Comparison of ENCODE assay signal across 29 cellular contexts in genomic region chrX:123728001-123728400, GRCh38. TPM values are rescaled to one million over a fixed set of nuclear protein-coding genes. Genes with fewer than 3 reads are reported as not detected.
A peak's percentile ranks its signal among the peaks of the same experiment; 100 is the strongest.
DNase-seq lines count a peak whose midpoint lies in the region; ATAC-seq, FAIRE-seq and TF ChIP-seq lines count a peak whose summit lies in the region.
"Had no signal": no experiment of that assay in that cellular context is flagged by ENCODE, and none has a peak within 500 bp of the region (broad histone marks: within the 10 kb centered on the region; RNA-seq: fewer than 3 reads in every experiment).

No MANE protein-coding gene starts in this region.

- SMC1A ChIA-PET in GM12878 (lab: Charles Lee; ENCODE audit: uncharacterized antibody, unreplicated experiment) = interaction anchor here (0.6 to 1.2 kb wide), 5 partner anchors 10 to 108 kb away, joined by 3 to 4 read pairs (median 3); no protein-coding TSS in a partner anchor

- in situ Hi-C loops in GM12878 (cut with MboI) = no loop called here

- peak overlapping the region; percentile 54 for H3K4me3 Mint-ChIP-seq in activated naive CD4-positive, alpha-beta T cell treated with anti-CD3 and anti-CD28 coated beads, Interleukin-2, amount 50 U/mL, for 24 hours
- H3K4me3 Mint-ChIP-seq in natural killer cell treated with Interleukin-12 subunit alpha and Interleukin-12 subunit beta and Interleukin-15 and Interleukin-18, amount 100 ng/mL, for 72 hours = peak overlapping the region; percentile 17

- no peaks in the 10 kb centered on the region for H3K4me1 ChIP-seq in GM12878 (ENCODE audit: control insufficient read depth, insufficient read depth, low read length)
- H3K4me1 ChIP-seq: body of pancreas, testis had no signal

- peaks cover 42% of the 10 kb centered on the region for H3K4me1 Mint-ChIP-seq in activated naive CD4-positive, alpha-beta T cell treated with anti-CD3 and anti-CD28 coated beads, Interleukin-2, amount 50 U/mL, for 24 hours
- peaks cover 16 to 25% of the 10 kb centered on the region in 2 donors for H3K4me1 Mint-ChIP-seq in natural killer cell treated with Interleukin-12 subunit alpha and Interleukin-12 subunit beta and Interleukin-15 and Interleukin-18, amount 100 ng/mL, for 72 hours (ENCODE audit: low read depth in 2 of 2)

- peaks cover 82% of the 10 kb centered on the region for H3K79me2 ChIP-seq in GM12878 (ENCODE audit: control insufficient read depth, insufficient read depth, low read length)

- no peak for ATAC-seq in GM12878
- ATAC-seq in natural killer cell treated with Interleukin-12 subunit alpha and Interleukin-12 subunit beta and Interleukin-15 and Interleukin-18, amount 100 ng/mL, for 72 hours = no peak
- no peak for ATAC-seq in HG03457 (IDR thresholded peaks at IDR 0.05; ENCODE audit: unreplicated experiment)
- no peak for ATAC-seq in HG03095 (IDR thresholded peaks at IDR 0.05; ENCODE audit: unreplicated experiment)
- ATAC-seq: activated naive CD4-positive, alpha-beta T cell treated with anti-CD3 and anti-CD28 coated beads, Interleukin-2, amount 50 U/mL, for 72 hours; body of pancreas; psoas muscle; stimulated activated naive B cell treated with anti-CD40 and anti-IgM and Interleukin-4, amounts not matched to agents 10 μg/mL and 1 μg/mL and 100 μg/mL, for 72 hours had no signal

- H3K9me3 ChIP-seq in GM12878 (replicated peaks; ENCODE audit: control insufficient read depth, insufficient read depth, low read length) = no peaks in the 10 kb centered on the region; the same call in 2 of the 3 replicates
- H3K9me3 ChIP-seq: body of pancreas, psoas muscle, testis had no signal

- H4K20me1 ChIP-seq in GM12878 (ENCODE audit: control insufficient read depth, insufficient read depth) = no peaks in the 10 kb centered on the region

- H3K9ac ChIP-seq in GM12878 (ENCODE audit: control insufficient read depth, insufficient read depth, low read length) = no peak overlapping the region
- H3K9ac ChIP-seq: GM23248 had no signal

- H3K4me3 ChIP-seq in GM12878 = 0 out of 2 replicates have a peak overlapping the region, but pooled peaks have one; percentile 2
- H3K4me3 ChIP-seq: body of pancreas, GM23248, psoas muscle, skin epidermis, testis had no signal

- H3K27ac ChIP-seq in GM12878 (ENCODE audit: control insufficient read depth, insufficient read depth) = no peak overlapping the region
- H3K27ac ChIP-seq: body of pancreas, GM23248, psoas muscle, SK-N-MC, skin epidermis, testis had no signal

- intact Hi-C loops in GM12878 (cut with micrococcal nuclease; ENCODE audit: unreplicated experiment) = no loop called here

- no peaks in the 10 kb centered on the region for H3K27me3 ChIP-seq in GM12878 (replicated peaks in 1 of 2; ENCODE audit: control insufficient read depth in 2 of 2, insufficient read depth in 2 of 2, low read length in 1 of 2)
- H3K27me3 ChIP-seq: body of pancreas, testis had no signal

- no peak for TF ChIP-seq POLR2A in GM12878 (IDR thresholded peaks at IDR 0.05; ENCODE audit: low read depth, low read length)

- TF ChIP-seq RAD21 in GM12878 (IDR thresholded peaks at IDR 0.05; ENCODE audit: insufficient read depth, low read depth, low read length) = no peak

- no peak for DNase-seq in activated naive CD4-positive, alpha-beta T cell (lab: John Stamatoyannopoulos, UW)
- DNase-seq in OCI-M1 (lab: John Stamatoyannopoulos, UW) (peak; percentile 48), GM12878 (ENCODE audit: low read depth, low spot score) (no peak), cerebellum (ENCODE audit: low spot score) (no peak)
- no peak for DNase-seq in natural killer cell treated with Interleukin-12 subunit alpha and Interleukin-12 subunit beta and Interleukin-15 and Interleukin-18, amount 100 ng/mL, for 72 hours (ENCODE audit: low spot score)
- DNase-seq: activated CD8-positive, alpha-beta memory T cell treated with anti-CD3 and anti-CD28 coated beads, Interleukin-2, amount 50 U/mL, for 4 hours; body of pancreas; CD4-positive, alpha-beta memory T cell; DMS153; glutamatergic neuron; GM23248; IMR-90; midbrain; MV-4-11; NCI-H187; NCI-H226; NCI-H82; psoas muscle; stimulated activated CD4-positive, alpha-beta T cell treated with anti-CD3 and anti-CD28 coated beads, Interleukin-2, amount 100 ng/mL, for 24 hours; stimulated activated naive B cell treated with anti-CD40 and anti-IgM and Interleukin-4, amounts not matched to agents 10 μg/mL and 1 μg/mL and 100 μg/mL, for 72 hours; testis had no signal

- H3K27ac Mint-ChIP-seq in activated naive CD4-positive, alpha-beta T cell treated with anti-CD3 and anti-CD28 coated beads, Interleukin-2, amount 50 U/mL, for 24 hours = no peak overlapping the region
- peak overlapping the region in 1 of 2 donors; percentile 58 for H3K27ac Mint-ChIP-seq in natural killer cell treated with Interleukin-12 subunit alpha and Interleukin-12 subunit beta and Interleukin-15 and Interleukin-18, amount 100 ng/mL, for 72 hours
- H3K27ac Mint-ChIP-seq: activated naive CD4-positive, alpha-beta T cell treated with anti-CD3 and anti-CD28 coated beads, Interleukin-2, amount 50 U/mL, for 72 hours; stimulated activated naive B cell treated with anti-CD40 and anti-IgM and Interleukin-4, amounts not matched to agents 10 μg/mL and 1 μg/mL and 100 μg/mL, for 72 hours had no signal

- CTCF ChIA-PET in GM12878 (lab: Yijun Ruan, JAX) = interaction anchor here (2.0 kb wide), 1 partner anchor 8 kb away, joined by 5 read pairs; no protein-coding TSS in a partner anchor

- no peaks in the 10 kb centered on the region for H3K27me3 Mint-ChIP-seq in activated naive CD4-positive, alpha-beta T cell treated with anti-CD3 and anti-CD28 coated beads, Interleukin-2, amount 50 U/mL, for 24 hours
- no peaks in the 10 kb centered on the region for H3K27me3 Mint-ChIP-seq in natural killer cell treated with Interleukin-12 subunit alpha and Interleukin-12 subunit beta and Interleukin-15 and Interleukin-18, amount 100 ng/mL, for 72 hours
- H3K27me3 Mint-ChIP-seq: CD4-positive, alpha-beta memory T cell; stimulated activated naive B cell treated with anti-CD40 and anti-IgM and Interleukin-4, amounts not matched to agents 10 μg/mL and 1 μg/mL and 100 μg/mL, for 72 hours had no signal

- TF ChIP-seq EP300 in GM12878 (IDR thresholded peaks at IDR 0.05; ENCODE audit: borderline replicate concordance in 1 of 2, control insufficient read depth in 1 of 2, low read depth in 2 of 2, low read length in 2 of 2) = no peak

- RAD21 ChIA-PET in GM12878 (lab: Charles Lee; ENCODE audit: unreplicated experiment) = interaction anchor here (1.2 kb wide), 1 partner anchor 10 kb away, joined by 3 read pairs; no protein-coding TSS in a partner anchor

- H3K36me3 Mint-ChIP-seq in activated naive CD4-positive, alpha-beta T cell treated with anti-CD3 and anti-CD28 coated beads, Interleukin-2, amount 50 U/mL, for 24 hours = no peaks in the 10 kb centered on the region
- H3K36me3 Mint-ChIP-seq in natural killer cell treated with Interleukin-12 subunit alpha and Interleukin-12 subunit beta and Interleukin-15 and Interleukin-18, amount 100 ng/mL, for 72 hours = peaks cover 6% of the 10 kb centered on the region

- no peak for FAIRE-seq in GM12878 (lab: Jason Lieb, UNC)
- FAIRE-seq: GM12892, RCC 7860 had no signal

- POLR2A ChIA-PET in GM12878 (lab: Charles Lee) = no interaction called here

- H3K9me3 Mint-ChIP-seq in activated naive CD4-positive, alpha-beta T cell treated with anti-CD3 and anti-CD28 coated beads, Interleukin-2, amount 50 U/mL, for 24 hours = no peaks in the 10 kb centered on the region
- H3K9me3 Mint-ChIP-seq in natural killer cell treated with Interleukin-12 subunit alpha and Interleukin-12 subunit beta and Interleukin-15 and Interleukin-18, amount 100 ng/mL, for 72 hours = no peaks in the 10 kb centered on the region
- H3K9me3 Mint-ChIP-seq: activated naive CD4-positive, alpha-beta T cell treated with anti-CD3 and anti-CD28 coated beads, Interleukin-2, amount 50 U/mL, for 72 hours; CD4-positive, alpha-beta memory T cell had no signal

- 65% methylated on average over 3 of the region's 3 CpGs for WGBS in GM12878 (ENCODE audit: insufficient coverage, insufficient replicate concordance, low lambda C conversion rate, missing lambda C conversion rate)

- BruUV-seq in GM12878 (replicated peaks; lab: Mats Ljungman, UMichigan) = no TSS peak

- no peak for TF ChIP-seq CTCF in GM12878 (IDR thresholded peaks at IDR 0.05 in 2 of 3, conservative IDR thresholded peaks at IDR 0.05 in 1 of 3; ENCODE audit: control insufficient read depth in 2 of 3, extremely low read depth in 1 of 3, insufficient read depth in 1 of 3, low read depth in 3 of 3, low read length in 3 of 3)

- no peaks in the 10 kb centered on the region for H3K36me3 ChIP-seq in GM12878 (ENCODE audit: control insufficient read depth in 2 of 2, insufficient read depth in 2 of 2, low read length in 1 of 2)

- no peak overlapping the region for H2AFZ ChIP-seq in GM12878 (ENCODE audit: control insufficient read depth, low read depth, low read length)
- H2AFZ ChIP-seq: GM23248 had no signal

- H3K4me2 ChIP-seq in GM12878 (ENCODE audit: control insufficient read depth, insufficient read depth) = no peak overlapping the region

TF ChIP-seq in GM12878, 131 proteins besides CTCF, POLR2A, EP300 and RAD21 (continues in another document):
- TF ChIP-seq EZH2 (IDR thresholded peaks at IDR 0.05; ENCODE audit: borderline replicate concordance, control insufficient read depth, low read depth, low read length) (no peak), NFXL1 (IDR thresholded peaks at IDR 0.05; ENCODE audit: borderline replicate concordance) (no peak)

RNA-seq across cellular contexts. Expression of gene THOC2, which starts 4.9 kb away (rescaled TPM):
- total RNA-seq in GM12878 (2013; cell fraction: nucleolus; rRNA removed) = 552 and 556 TPM in 2 replicates
- total RNA-seq in GM12878 (2014; rRNA removed) = 64.8 and 85.6 TPM in 2 replicates
- 107 and 114 TPM in 2 replicates for total RNA-seq in GM12878 (2014; rRNA removed; fragmentation: Illumina TruSeq; extraction: Trizol)
- 69.3 and 69.9 TPM in 2 replicates for total RNA-seq in GM12878 (2021)
- polyA plus RNA-seq in GM12878 (2011; ENCODE audit: low read depth) = 39.9 TPM
- 136 and 209 TPM in 2 replicates for polyA plus RNA-seq in GM12878 (2011; rRNA removed)
- polyA plus RNA-seq in GM12878 (2011; cell fraction: cytosol; rRNA removed) = 31.2 and 32.3 TPM in 2 replicates
- polyA plus RNA-seq in GM12878 (2011; cell fraction: nucleus; rRNA removed) = 189 and 222 TPM in 2 replicates
- polyA plus RNA-seq in GM12878 (2012) = 50.7 and 64.0 TPM in 2 replicates
- polyA plus RNA-seq in GM12878 (2014; fragmentation: Illumina TruSeq; extraction: Trizol) = 97.0 and 115 TPM in 2 replicates
- polyA plus RNA-seq in GM12878 (2014; fragmentation: Nextera tagmentation; extraction: Ambion mirVana) = 100 to 1,000 TPM in 1 of 2 experiments, 10 to 100 TPM in 1; 65.9 to 100 TPM
- 57.0 and 71.3 TPM in 2 replicates for polyA plus RNA-seq in GM12878 (2014; rRNA removed)
- polyA plus RNA-seq in GM12878 (2016; fragmentation: Nextera tagmentation; extraction: Ambion mirVana) = 10 to 100 TPM; 74.6 to 75.7 TPM
- polyA minus RNA-seq in GM12878 (2011; rRNA and poly(A)+ RNA removed) = 78.8 and 88.8 TPM in 2 replicates
- 21.8 and 27.4 TPM in 2 replicates for polyA minus RNA-seq in GM12878 (2011; cell fraction: cytosol; rRNA and poly(A)+ RNA removed)
- 129 and 143 TPM in 2 replicates for polyA minus RNA-seq in GM12878 (2011; cell fraction: nucleus; rRNA and poly(A)+ RNA removed)
- total RNA-seq in natural killer cell treated with Interleukin-12 subunit alpha and Interleukin-12 subunit beta and Interleukin-15 and Interleukin-18, amount 100 ng/mL, for 72 hours = 10 to 100 TPM; 96.5 to 98.2 TPM
- 105 TPM for total RNA-seq in cerebellum
